Comparison of ENCODE assay signal across 10 cellular contexts in the genomic region with DNA sequence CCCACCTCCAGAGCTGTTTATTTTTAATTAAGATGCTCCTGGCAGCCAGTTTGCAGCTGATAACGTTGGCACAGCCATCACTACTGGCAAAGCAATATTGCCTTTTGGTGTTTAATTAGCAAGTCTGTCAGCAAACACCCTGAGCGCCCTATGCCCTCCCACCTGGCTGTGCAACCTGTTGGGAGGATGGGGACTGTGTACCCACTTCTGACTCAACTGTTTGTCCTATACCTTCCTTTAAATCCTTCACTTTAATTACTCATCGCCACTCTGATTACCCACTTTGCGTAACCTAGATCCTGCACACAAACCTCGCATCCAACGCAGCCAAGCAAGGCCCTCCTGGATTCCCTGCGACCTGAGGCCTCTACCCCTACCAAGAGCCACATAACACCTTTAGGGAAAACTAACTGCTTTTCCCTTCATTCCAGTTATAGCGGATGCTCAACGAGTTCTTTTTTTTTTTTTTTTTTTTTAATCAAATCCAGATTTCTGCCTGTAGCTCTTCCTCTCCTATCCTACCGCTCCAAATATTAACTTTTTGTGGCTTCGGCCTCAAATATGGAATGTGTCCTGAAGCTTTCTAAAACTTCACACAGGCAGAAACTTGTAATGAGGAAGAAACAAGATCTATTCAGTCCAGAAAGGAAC.
DNase-seq lines count a peak whose midpoint lies in the region; ATAC-seq, FAIRE-seq and TF ChIP-seq lines count a peak whose summit lies in the region.
"Had no signal": no experiment of that assay in that cellular context is flagged by ENCODE, and none has a peak within 500 bp of the region (broad histone marks: within the 10 kb centered on the region; RNA-seq: fewer than 3 reads in every experiment).

No MANE protein-coding gene starts in this region.

- H3K4me1 Mint-ChIP-seq in astrocyte (ENCODE audit: low read depth, unreplicated experiment) (peaks cover 72% of the 10 kb centered on the region), memory B cell (peaks cover 45% of the 10 kb centered on the region)

- H3K36me3 ChIP-seq in left ventricle myocardium inferior = no peaks in the 10 kb centered on the region
- no peaks in the 10 kb centered on the region for H3K36me3 ChIP-seq in astrocyte (ENCODE audit: insufficient read depth, low read length)
- no peaks in the 10 kb centered on the region for H3K36me3 ChIP-seq in vagina

- peaks cover 13% of the 10 kb centered on the region for H3K36me3 Mint-ChIP-seq in astrocyte (ENCODE audit: low read depth, unreplicated experiment)
- H3K36me3 Mint-ChIP-seq in memory B cell = peaks cover 1% of the 10 kb centered on the region

- H3K4me3 Mint-ChIP-seq in astrocyte (ENCODE audit: unreplicated experiment) = peak overlapping the region; percentile 73
- peak overlapping the region; percentile 48 for H3K4me3 Mint-ChIP-seq in memory B cell

- H3K27ac Mint-ChIP-seq in astrocyte (ENCODE audit: unreplicated experiment) (peak overlapping the region; percentile 94), memory B cell (no peak overlapping the region)

- no peak for DNase-seq in left ventricle myocardium inferior
- no peak for DNase-seq in left cardiac atrium
- DNase-seq in astrocyte (ENCODE audit: low read depth) = no peak
- DNase-seq in memory B cell (ENCODE audit: low spot score in 2 of 2) = no peak
- no peak for DNase-seq in vagina (ENCODE audit: extremely low spot score in 2 of 2)
- no peak for DNase-seq in glomerular visceral epithelial cell (ENCODE audit: extremely low spot score)
- DNase-seq in NCI-H1436 (lab: John Stamatoyannopoulos, UW) = no peak
- DNase-seq: NCI-H526 treated with DMSO at 0.1 percent for 48 hours had no signal

- H3K9me3 Mint-ChIP-seq in astrocyte (ENCODE audit: unreplicated experiment) (no peaks in the 10 kb centered on the region), memory B cell (no peaks in the 10 kb centered on the region)

- H3K4me3 ChIP-seq in left ventricle myocardium inferior = peak overlapping the region; percentile 60
- H3K4me3 ChIP-seq in astrocyte (ENCODE audit: insufficient read depth, low read depth, low read length) = no peak overlapping the region
- H3K4me3 ChIP-seq in vagina = no peak overlapping the region

- no peak overlapping the region for H2AFZ ChIP-seq in astrocyte (ENCODE audit: low read depth, low read length)
- H2AFZ ChIP-seq: parathyroid adenoma had no signal

- H3K27ac ChIP-seq in left ventricle myocardium inferior (replicated peaks) (peak overlapping the region; percentile 84), astrocyte (ENCODE audit: low read depth, low read length) (peak overlapping the region; percentile 98), vagina (peak overlapping the region; percentile 74)
- H3K27ac ChIP-seq: parathyroid adenoma had no signal

- H3K27me3 Mint-ChIP-seq in astrocyte (ENCODE audit: low read depth, unreplicated experiment) (no peaks in the 10 kb centered on the region), memory B cell (no peaks in the 10 kb centered on the region)

- H4K20me1 ChIP-seq in astrocyte (ENCODE audit: insufficient read depth, low read length) = peaks cover 63% of the 10 kb centered on the region

- H3K27me3 ChIP-seq in left ventricle myocardium inferior (ENCODE audit: low read depth) (no peaks in the 10 kb centered on the region), astrocyte (ENCODE audit: insufficient read depth, low read length) (no peaks in the 10 kb centered on the region), vagina (no peaks in the 10 kb centered on the region)

- H3K4me1 ChIP-seq in left ventricle myocardium inferior (peaks cover 91% of the 10 kb centered on the region), astrocyte (ENCODE audit: insufficient read depth, low read length) (peaks cover 61% of the 10 kb centered on the region), vagina (peaks cover 48% of the 10 kb centered on the region)

- intact Hi-C loops in left ventricle myocardium inferior (cut with micrococcal nuclease) (no loop called here), left cardiac atrium (cut with DNase I) (loop anchor here in 1 of 2 donors (5.0 kb wide), 1 partner anchor 57 kb away; no protein-coding TSS in a partner anchor), vagina (cut with DNase I) (no loop called here)

- TF ChIP-seq POLR2A in vagina (IDR thresholded peaks at IDR 0.05) = no peak

- TF ChIP-seq CTCF in left ventricle myocardium inferior (IDR thresholded peaks at IDR 0.05; ENCODE audit: borderline replicate concordance) (no peak), astrocyte (IDR thresholded peaks at IDR 0.05; ENCODE audit: insufficient read depth, low read depth, low read length) (no peak), vagina (IDR thresholded peaks at IDR 0.05) (no peak)

- no peak for ATAC-seq in left cardiac atrium
- ATAC-seq in memory B cell (ENCODE audit: low read depth) = no peak
- no peak for ATAC-seq in HG02571 (IDR thresholded peaks at IDR 0.05; ENCODE audit: unreplicated experiment)

- no peaks in the 10 kb centered on the region for H3K9me3 ChIP-seq in left ventricle myocardium inferior (replicated peaks)
- no peaks in the 10 kb centered on the region for H3K9me3 ChIP-seq in astrocyte (ENCODE audit: insufficient read depth, low read depth, low read length)
- H3K9me3 ChIP-seq in vagina = no peaks in the 10 kb centered on the region

- peak overlapping the region; percentile 83 for H3K9ac ChIP-seq in astrocyte (ENCODE audit: low read length)
- H3K9ac ChIP-seq: parathyroid adenoma had no signal

- peaks cover 88% of the 10 kb centered on the region for H3K79me2 ChIP-seq in astrocyte (ENCODE audit: insufficient read depth, low read length)
- H3K79me2 ChIP-seq: parathyroid adenoma had no signal

- FAIRE-seq in astrocyte (lab: Jason Lieb, UNC) = no peak

- peak overlapping the region; percentile 71 for H3K4me2 ChIP-seq in astrocyte (ENCODE audit: low read length)
